ENCODE assay signal across 7 cellular contexts in genomic region chr11:36288442-36289225, GRCh38. TPM values are rescaled to one million over a fixed set of nuclear protein-coding genes. Genes with fewer than 3 reads are reported as not detected.
DNase-seq lines count a peak whose midpoint lies in the region; ATAC-seq and TF ChIP-seq lines count a peak whose summit lies in the region.

No MANE protein-coding gene starts in this region.

- H3K27ac Mint-ChIP-seq in osteocyte (ENCODE audit: unreplicated experiment) = peak overlapping the region; percentile 85

- H3K36me3 ChIP-seq in HAP-1 (replicated peaks) (no peaks in the 10 kb centered on the region), Peyer's patch (no peaks in the 10 kb centered on the region)

- H3K27me3 Mint-ChIP-seq in osteocyte (ENCODE audit: unreplicated experiment) = no peaks in the 10 kb centered on the region

- peaks cover 26% of the 10 kb centered on the region for H3K4me1 Mint-ChIP-seq in osteocyte (ENCODE audit: unreplicated experiment)

- DNase-seq in HAP-1 (ENCODE audit: low spot score in 2 of 2) = no peak
- no peak for DNase-seq in Peyer's patch
- DNase-seq in epithelial cell of proximal tubule (ENCODE audit: low read depth) = no peak
- DNase-seq in osteocyte (ENCODE audit: extremely low spot score, unreplicated experiment) = peak; percentile 56
- no peak for DNase-seq in activated gamma-delta T cell (lab: John Stamatoyannopoulos, UW)
- no peak for DNase-seq in amygdala (lab: John Stamatoyannopoulos, UW)

- no peaks in the 10 kb centered on the region for H3K9me3 Mint-ChIP-seq in osteocyte (ENCODE audit: unreplicated experiment)

- no peaks in the 10 kb centered on the region for H3K36me3 Mint-ChIP-seq in osteocyte (ENCODE audit: unreplicated experiment)

- no peaks in the 10 kb centered on the region for H3K9me3 ChIP-seq in HAP-1
- H3K9me3 ChIP-seq in Peyer's patch = no peaks in the 10 kb centered on the region

- no peak for ATAC-seq in HG02870 (IDR thresholded peaks at IDR 0.05; ENCODE audit: unreplicated experiment)

- no peaks in the 10 kb centered on the region for H3K27me3 ChIP-seq in HAP-1 (ENCODE audit: low read depth)
- no peaks in the 10 kb centered on the region for H3K27me3 ChIP-seq in Peyer's patch

- peak overlapping the region; percentile 93 for H3K4me3 Mint-ChIP-seq in osteocyte (ENCODE audit: unreplicated experiment)

- H3K4me1 ChIP-seq in HAP-1 (peaks cover 2% of the 10 kb centered on the region; the same call in 1 of the 2 replicates), Peyer's patch (peaks cover 0 to 7% (median 2%) of the 10 kb centered on the region in 4 donors)

- no peak for TF ChIP-seq POLR2A in Peyer's patch (IDR thresholded peaks at IDR 0.05)

- H3K27ac ChIP-seq in Peyer's patch = peak overlapping the region in 2 of 4 donors; percentile 64 to 68

- TF ChIP-seq CTCF in Peyer's patch (IDR thresholded peaks at IDR 0.05) = no peak
- TF ChIP-seq CTCF in epithelial cell of proximal tubule (conservative IDR thresholded peaks at IDR 0.05; ENCODE audit: low read depth, low read length) = no peak
- TF ChIP-seq CTCF in osteocyte (IDR thresholded peaks at IDR 0.05) = no peak

- H3K4me3 ChIP-seq in HAP-1 (peak overlapping the region; percentile 54), Peyer's patch (peak overlapping the region; percentile 56 to 82 (median 71)), epithelial cell of proximal tubule (ENCODE audit: low read depth, low read length) (peak overlapping the region; percentile 76)

- in situ Hi-C loops in HAP-1 (cut with MboI; ENCODE audit: low sequenced_read_pairs) = no loop called here

RNA-seq across cellular contexts. Expression of gene COMMD9, which starts 0.6 kb away (rescaled TPM):
- total RNA-seq in Peyer's patch (10 to 100 TPM; 41.3 to 68.5 (median 48.2) TPM), epithelial cell of proximal tubule (51.8 and 56.7 TPM in 2 replicates), osteocyte (69.4 and 71.4 TPM in 2 replicates)

RNA-seq across cellular contexts. Expression of gene PRR5L, which starts 7.5 kb away (rescaled TPM):
- total RNA-seq in Peyer's patch (100 to 1,000 TPM in 1 of 4 donors, 10 to 100 TPM in 3; 74.3 to 100 (median 89.9) TPM), epithelial cell of proximal tubule (5.9 and 13.2 TPM in 2 replicates), osteocyte (102 and 103 TPM in 2 replicates)
